Comparison of ENCODE assay signal across 8 cellular contexts in genomic region chr14:22561661-22562579, GRCh38.
A peak's percentile ranks its signal among the peaks of the same experiment; 100 is the strongest.
DNase-seq lines count a peak whose midpoint lies in the region; ATAC-seq and TF ChIP-seq lines count a peak whose summit lies in the region.

No MANE protein-coding gene starts in this region.

- peak overlapping the region; percentile 73 to 86 for H3K4me3 Mint-ChIP-seq in effector memory CD8-positive, alpha-beta T cell

- H3K27ac Mint-ChIP-seq in effector memory CD8-positive, alpha-beta T cell, result peak overlapping the region; percentile 97 to 99

- H3K27me3 Mint-ChIP-seq in effector memory CD8-positive, alpha-beta T cell, result no peaks in the 10 kb centered on the region

- H3K4me1 Mint-ChIP-seq in effector memory CD8-positive, alpha-beta T cell (ENCODE audit: low read depth in 2 of 2), result peaks cover 85 to 94% of the 10 kb centered on the region in 2 donors

- H3K36me3 Mint-ChIP-seq in effector memory CD8-positive, alpha-beta T cell (ENCODE audit: insufficient read depth), result peaks cover 51% of the 10 kb centered on the region

- DNase-seq in HL-60 (ENCODE audit: low read depth in 1 of 2, low spot score in 1 of 2), result peak in 1 of 2 experiments; percentile 49
- DNase-seq in activated CD4-positive, alpha-beta T cell treated with anti-CD3 and anti-CD28 coated beads for 4 hours, result peak; percentile 71 to 81
- DNase-seq in effector memory CD8-positive, alpha-beta T cell, result peak; percentile 75 to 76 (median 76)
- DNase-seq in stimulated activated naive CD4-positive, alpha-beta T cell (lab: John Stamatoyannopoulos, UW), result peak; percentile 54 to 92 (median 84)
- DNase-seq in epidermal melanocyte (ENCODE audit: insufficient read length, low spot score), result no peak
- DNase-seq in NCI-H1048 (lab: John Stamatoyannopoulos, UW), result no peak
- DNase-seq in midbrain (lab: John Stamatoyannopoulos, UW), result no peak
- no peak for DNase-seq in HuH-7 (ENCODE audit: low spot score)

- H3K27me3 ChIP-seq in HL-60 (ENCODE audit: insufficient read depth, poor library complexity, severe bottlenecking), result no peaks in the 10 kb centered on the region

- H3K27ac ChIP-seq in HL-60 (replicated peaks), result peak overlapping the region; percentile 56

- ATAC-seq in effector memory CD8-positive, alpha-beta T cell (replicated peaks), result peak; percentile 76

- TF ChIP-seq CTCF in HL-60 (IDR thresholded peaks at IDR 0.05; ENCODE audit: insufficient read depth, low read length), result no peak

- no peak overlapping the region for H3K4me3 ChIP-seq in HL-60 (replicated peaks; ENCODE audit: insufficient read depth, low read length)

- H3K9me3 Mint-ChIP-seq in effector memory CD8-positive, alpha-beta T cell, result no peaks in the 10 kb centered on the region

Comparison
In these comparisons a context has a peak if more than half of its experiments do, and no peak if none do; other contexts are left out.
1. DNase-seq: peak in activated CD4-positive, alpha-beta T cell treated with anti-CD3 and anti-CD28 coated beads for 4 hours (2 of 2), effector memory CD8-positive, alpha-beta T cell (3 of 3) and stimulated activated naive CD4-positive, alpha-beta T cell (6 of 6); none in epidermal melanocyte (single experiment), NCI-H1048 (single experiment), midbrain (single experiment) and HuH-7 (single experiment).